ENCODE assay signal across 10 cellular contexts in the genomic region with DNA sequence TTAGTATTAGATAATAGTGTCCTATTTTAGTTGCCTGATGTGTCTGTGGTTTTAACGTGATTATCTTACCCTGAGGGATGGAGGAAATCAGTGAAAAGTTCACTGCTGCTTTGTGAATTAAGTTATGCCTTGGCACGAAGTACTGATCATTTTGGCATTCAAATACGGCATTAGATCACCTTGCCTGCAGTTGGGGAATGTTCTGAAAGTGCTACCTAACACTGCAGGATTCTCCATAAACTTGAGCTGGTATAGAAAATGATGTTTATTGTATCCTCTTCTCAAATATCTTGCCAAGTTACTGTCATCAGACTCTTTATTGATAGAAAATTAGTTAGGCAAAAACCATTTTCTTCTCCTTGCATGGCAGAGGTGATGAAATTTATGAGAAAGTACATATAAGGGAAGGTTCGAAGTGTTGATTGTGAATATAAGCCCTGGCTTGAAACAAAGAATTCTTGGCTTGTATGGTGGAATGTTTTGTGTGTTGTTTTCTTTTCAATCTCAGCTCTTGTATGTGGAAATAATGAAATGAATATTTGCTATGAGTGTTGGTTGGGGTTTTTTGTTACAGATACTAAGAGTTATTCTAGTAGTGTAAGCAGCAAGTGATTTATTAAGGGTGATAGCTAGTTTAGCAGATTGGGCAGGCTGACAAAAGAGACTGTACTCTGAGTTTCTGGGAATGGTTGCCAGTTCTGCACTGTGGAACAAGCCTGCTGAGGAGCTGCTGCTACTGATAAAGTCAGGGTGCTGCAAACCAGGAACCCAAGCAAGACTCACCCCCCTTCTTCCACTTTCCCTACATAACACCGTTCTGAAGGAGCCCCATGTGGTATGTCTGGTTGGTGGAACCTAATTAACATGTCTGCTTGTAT. TPM values are rescaled to one million over a fixed set of nuclear protein-coding genes. Genes with fewer than 3 reads are reported as not detected.
DNase-seq lines count a peak whose midpoint lies in the region; ATAC-seq and TF ChIP-seq lines count a peak whose summit lies in the region.
"Had no signal": no experiment of that assay in that cellular context is flagged by ENCODE, and none has a peak within 500 bp of the region (broad histone marks: within the 10 kb centered on the region; RNA-seq: fewer than 3 reads in every experiment).

No MANE protein-coding gene starts in this region.

- H3K9me3 Mint-ChIP-seq in glutamatergic neuron (ENCODE audit: unreplicated experiment), result no peaks in the 10 kb centered on the region
- H3K9me3 Mint-ChIP-seq: immature natural killer cell had no signal

- H3K4me3 ChIP-seq in right atrium auricular region, result no peak overlapping the region
- H3K4me3 ChIP-seq in body of pancreas, result no peak overlapping the region
- H3K4me3 ChIP-seq in left lung, result no peak overlapping the region
- no peak overlapping the region for H3K4me3 ChIP-seq in uterus
- H3K4me3 ChIP-seq: BLaER1 treated with 17β-estradiol and CSF1 and Interleukin-3, amounts not matched to agents 10 nM and 100 nM had no signal

- H3K27ac Mint-ChIP-seq in glutamatergic neuron (ENCODE audit: unreplicated experiment), result no peak overlapping the region
- H3K27ac Mint-ChIP-seq: immature natural killer cell had no signal

- TF ChIP-seq CTCF in right atrium auricular region (IDR thresholded peaks at IDR 0.05) (no peak), body of pancreas (IDR thresholded peaks at IDR 0.05) (no peak), left lung (IDR thresholded peaks at IDR 0.05) (no peak), uterus (IDR thresholded peaks at IDR 0.05) (no peak), glutamatergic neuron (IDR thresholded peaks at IDR 0.05; ENCODE audit: partially characterized antibody, unreplicated experiment) (no peak)

- intact Hi-C loops in Right ventricle myocardium superior (cut with DNase I) (no loop called here), body of pancreas (cut with DNase I) (no loop called here), left lung (cut with DNase I) (no loop called here), uterus (cut with DNase I; ENCODE audit: low total_unique reads) (no loop called here)

- no peaks in the 10 kb centered on the region for H3K27me3 ChIP-seq in right atrium auricular region
- H3K27me3 ChIP-seq in body of pancreas, result no peaks in the 10 kb centered on the region
- H3K27me3 ChIP-seq in left lung, result no peaks in the 10 kb centered on the region
- no peaks in the 10 kb centered on the region for H3K27me3 ChIP-seq in uterus
- H3K27me3 ChIP-seq: BLaER1 treated with 17β-estradiol and CSF1 and Interleukin-3, amounts not matched to agents 10 nM and 100 nM had no signal

- 11 to 13% methylated on average over 5 of the region's 5 CpGs for WGBS in body of pancreas, 2 donors

- no peak for TF ChIP-seq POLR2A in body of pancreas (IDR thresholded peaks at IDR 0.05)
- TF ChIP-seq POLR2A in uterus (IDR thresholded peaks at IDR 0.05), result no peak

- DNase-seq in Right ventricle myocardium superior (no peak), right atrium auricular region (ENCODE audit: low spot score) (no peak), body of pancreas (peak in 3 of 4 donors; percentile 31 to 47 (median 43)), left lung (no peak), uterus (peak; percentile 26 to 53), NCI-H2171 (lab: John Stamatoyannopoulos, UW) (no peak), amniotic stem cell (lab: John Stamatoyannopoulos, UW) (no peak), glutamatergic neuron (no peak)

- H3K36me3 ChIP-seq in right atrium auricular region (no peaks in the 10 kb centered on the region), body of pancreas (replicated peaks in 1 of 2; ENCODE audit: insufficient read depth in 1 of 2, low read depth in 2 of 2) (no peaks in the 10 kb centered on the region), left lung (no peaks in the 10 kb centered on the region), uterus (no peaks in the 10 kb centered on the region)

- no peaks in the 10 kb centered on the region for H3K4me1 Mint-ChIP-seq in glutamatergic neuron (ENCODE audit: low read depth, unreplicated experiment)

- ATAC-seq in Right ventricle myocardium superior (ENCODE audit: poor library complexity), result peak; percentile 92
- peak; percentile 52 for ATAC-seq in body of pancreas
- ATAC-seq in left lung, result peak; percentile 77

- no peak overlapping the region for H3K4me3 Mint-ChIP-seq in glutamatergic neuron (ENCODE audit: unreplicated experiment)
- H3K4me3 Mint-ChIP-seq: immature natural killer cell had no signal

- peaks cover 0 to 17% of the 10 kb centered on the region in 2 donors for H3K4me1 ChIP-seq in right atrium auricular region
- peaks cover 7% of the 10 kb centered on the region for H3K4me1 ChIP-seq in body of pancreas
- peaks cover 10 to 12% of the 10 kb centered on the region in 2 donors for H3K4me1 ChIP-seq in left lung
- H3K4me1 ChIP-seq in uterus, result no peaks in the 10 kb centered on the region

- H3K36me3 Mint-ChIP-seq in glutamatergic neuron (ENCODE audit: unreplicated experiment), result no peaks in the 10 kb centered on the region

- no peaks in the 10 kb centered on the region for H3K27me3 Mint-ChIP-seq in glutamatergic neuron (ENCODE audit: unreplicated experiment)

- H3K27ac ChIP-seq in right atrium auricular region (peak overlapping the region in 1 of 2 donors; percentile 53), body of pancreas (peak overlapping the region in 3 of 4 donors; percentile 7 to 42 (median 42)), left lung (no peak overlapping the region), uterus (peak overlapping the region; percentile 13 to 49)

- no peaks in the 10 kb centered on the region for H3K9me3 ChIP-seq in right atrium auricular region
- H3K9me3 ChIP-seq in body of pancreas, result no peaks in the 10 kb centered on the region
- no peaks in the 10 kb centered on the region for H3K9me3 ChIP-seq in left lung
- no peaks in the 10 kb centered on the region for H3K9me3 ChIP-seq in uterus

RNA-seq across cellular contexts. Expression of a gene that starts 35.3 kb away (rescaled TPM):
- total RNA-seq in Right ventricle myocardium superior (5.2 TPM), right atrium auricular region (1 to 10 TPM; 5.6 to 9.6 TPM), body of pancreas (10 to 100 TPM; 17.5 to 49.8 TPM), left lung (10 to 100 TPM; 42.0 to 45.6 TPM), uterus (10 to 100 TPM in 3 of 4 donors, 1 to 10 TPM in 1; 8.2 to 78.6 (median 29.3) TPM), glutamatergic neuron (ENCODE audit: unreplicated experiment) (9.8 TPM)

Comparison
In these comparisons a context has a peak if more than half of its experiments do, and no peak if none do; other contexts are left out.
1. DNase-seq: peak in body of pancreas (3 of 4) and uterus (2 of 2); none in Right ventricle myocardium superior (single experiment), right atrium auricular region (single experiment), left lung (0 of 2), NCI-H2171 (single experiment), amniotic stem cell (single experiment) and glutamatergic neuron (single experiment).
2. H3K27ac ChIP-seq: peak in body of pancreas (3 of 4) and uterus (2 of 2); none in left lung (0 of 2).
3. Peak in every context shown above with its lines, with median percentiles within 50 percentile points of each other: ATAC-seq.